Comparison of ENCODE assay signal across 8 cellular contexts in genomic region chr1:179141592-179142244, GRCh38. TPM values are rescaled to one million over a fixed set of nuclear protein-coding genes. Genes with fewer than 3 reads are reported as not detected.
DNase-seq lines count a peak whose midpoint lies in the region; ATAC-seq and TF ChIP-seq lines count a peak whose summit lies in the region.

No MANE protein-coding gene starts in this region.

- H3K4me3 Mint-ChIP-seq in activated CD4-positive, alpha-beta memory T cell treated with anti-CD3 and anti-CD28 coated beads for 36 hours = peak overlapping the region; percentile 61

- CTCF ChIA-PET in activated CD4-positive, alpha-beta memory T cell treated with anti-CD3 and anti-CD28 coated beads for 36 hours (lab: Charles Lee) = interaction anchor here (0.6 to 1.0 kb wide), 2 partner anchors 109 to 152 kb away, joined by 3 read pairs; partner anchors contain the start of gene SOAT1

- no peak for TF ChIP-seq CTCF in foreskin fibroblast (IDR thresholded peaks at IDR 0.05; ENCODE audit: low read depth, low read length)

- H3K27ac Mint-ChIP-seq in activated CD4-positive, alpha-beta memory T cell treated with anti-CD3 and anti-CD28 coated beads for 36 hours = peak overlapping the region; percentile 78

- DNase-seq in activated T-cell treated with anti-CD3 and anti-CD28 coated beads for 24 hours (ENCODE audit: low read depth) = peak; percentile 26
- no peak for DNase-seq in activated T-cell treated with anti-CD3 and anti-CD28 coated beads, Interleukin-2, amount 50 U/mL, for 1 hour
- peak; percentile 61 for DNase-seq in activated CD4-positive, alpha-beta memory T cell treated with anti-CD3 and anti-CD28 coated beads for 36 hours
- DNase-seq in foreskin fibroblast = peak; percentile 69 to 81
- DNase-seq in stimulated activated CD4-positive, alpha-beta T cell treated with anti-CD3 and anti-CD28 coated beads, Interleukin-4, amount 100 ng/mL, for 24 hours = peak; percentile 60
- no peak for DNase-seq in germinal center (ENCODE audit: low spot score)

- intact Hi-C loops in activated CD4-positive, alpha-beta memory T cell treated with anti-CD3 and anti-CD28 coated beads for 36 hours (cut with micrococcal nuclease) = loop anchor here (2.0 to 5.0 kb wide), 2 partner anchors 104 to 151 kb away; partner anchors contain the start of gene SOAT1

- no peaks in the 10 kb centered on the region for H3K27me3 Mint-ChIP-seq in activated CD4-positive, alpha-beta memory T cell treated with anti-CD3 and anti-CD28 coated beads for 36 hours

- H3K4me3 ChIP-seq in foreskin fibroblast (ENCODE audit: low read depth in 1 of 2, low read length in 2 of 2) = peak overlapping the region; percentile 56 to 68

- POLR2A ChIA-PET in activated CD4-positive, alpha-beta memory T cell treated with anti-CD3 and anti-CD28 coated beads for 36 hours (lab: Charles Lee) = interaction anchor here (1.3 kb wide), 1 partner anchor 12 kb away, joined by 3 read pairs; no protein-coding TSS in a partner anchor

- no peaks in the 10 kb centered on the region for H3K9me3 Mint-ChIP-seq in activated CD4-positive, alpha-beta memory T cell treated with anti-CD3 and anti-CD28 coated beads for 36 hours

- ATAC-seq in HG03469 (IDR thresholded peaks at IDR 0.05; ENCODE audit: unreplicated experiment) (no peak), GM18520 (IDR thresholded peaks at IDR 0.05; ENCODE audit: unreplicated experiment) (no peak)

- H3K36me3 Mint-ChIP-seq in activated CD4-positive, alpha-beta memory T cell treated with anti-CD3 and anti-CD28 coated beads for 36 hours = peaks cover 2% of the 10 kb centered on the region

- peaks cover 26% of the 10 kb centered on the region for H3K4me1 Mint-ChIP-seq in activated CD4-positive, alpha-beta memory T cell treated with anti-CD3 and anti-CD28 coated beads for 36 hours (ENCODE audit: low read depth)

RNA-seq across cellular contexts. Expression of gene TOR3A, which starts 59.8 kb away (rescaled TPM):
- 10 to 100 TPM; 35.7 to 36.7 TPM for total RNA-seq in activated CD4-positive, alpha-beta memory T cell treated with anti-CD3 and anti-CD28 coated beads for 36 hours

Comparison
In these comparisons a context has a peak if more than half of its experiments do, and no peak if none do; other contexts are left out.
1. DNase-seq: peak in activated T-cell treated with anti-CD3 and anti-CD28 coated beads for 24 hours (single experiment), activated CD4-positive, alpha-beta memory T cell treated with anti-CD3 and anti-CD28 coated beads for 36 hours (single experiment), foreskin fibroblast (2 of 2) and stimulated activated CD4-positive, alpha-beta T cell treated with anti-CD3 and anti-CD28 coated beads, Interleukin-4, amount 100 ng/mL, for 24 hours (single experiment); none in activated T-cell treated with anti-CD3 and anti-CD28 coated beads, Interleukin-2, amount 50 U/mL, for 1 hour (single experiment) and germinal center (single experiment).